In the genomic region with DNA sequence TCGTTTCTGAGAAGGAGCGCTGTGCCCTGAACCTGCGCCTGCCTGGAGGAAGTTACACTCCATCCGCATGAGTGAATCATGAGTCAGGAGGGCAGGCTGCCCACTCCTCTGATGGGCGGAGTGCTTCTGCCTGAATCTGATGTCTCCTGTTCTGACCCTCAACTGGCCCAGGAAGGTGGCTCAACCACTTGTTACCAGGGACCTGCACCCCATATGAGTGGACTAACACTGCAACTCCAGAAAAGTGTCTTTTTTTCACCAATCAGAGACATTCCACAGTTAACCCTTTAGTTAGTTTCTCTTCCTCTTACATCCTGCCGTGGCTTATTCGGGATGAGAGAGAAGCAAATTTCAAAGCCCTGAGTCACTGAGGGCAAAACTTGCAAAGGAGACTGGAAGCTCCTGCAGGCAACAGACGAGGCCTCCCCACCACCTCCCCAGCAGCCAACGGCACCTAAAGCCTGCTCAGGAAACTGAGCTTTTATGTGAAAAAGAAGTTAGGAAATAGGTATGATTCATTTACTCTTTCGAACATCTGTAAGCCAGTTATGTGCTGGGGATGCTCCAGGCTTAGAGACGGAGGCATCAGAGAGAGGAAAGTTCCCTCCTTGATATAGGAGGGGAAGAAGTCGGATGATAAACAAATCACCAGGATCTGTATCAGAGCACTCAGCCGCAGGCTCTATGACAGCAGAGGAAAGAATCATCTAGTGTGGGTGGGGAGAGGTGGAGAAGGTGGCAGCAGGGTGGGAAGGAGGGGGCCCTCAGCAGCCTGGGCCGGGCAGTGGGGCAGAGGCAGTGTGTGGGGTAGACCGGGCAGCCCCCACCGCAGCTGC, we compare ENCODE assay signal across 8 cellular contexts. TPM values are rescaled to one million over a fixed set of nuclear protein-coding genes. Genes with fewer than 3 reads are reported as not detected.
DNase-seq lines count a peak whose midpoint lies in the region; ATAC-seq and TF ChIP-seq lines count a peak whose summit lies in the region.

No MANE protein-coding gene starts in this region.

- H3K27me3 ChIP-seq in IMR-90 (ENCODE audit: control insufficient read depth, insufficient read depth, low read length), result no peaks in the 10 kb centered on the region
- H3K27me3 ChIP-seq in esophagus (ENCODE audit: control insufficient read depth in 1 of 2, insufficient read depth in 2 of 2, low read length in 2 of 2), result no peaks in the 10 kb centered on the region
- no peaks in the 10 kb centered on the region for H3K27me3 ChIP-seq in neural progenitor cell

- H3K27ac Mint-ChIP-seq in activated CD4-positive, alpha-beta T cell treated with anti-CD3 and anti-CD28 coated beads, Interleukin-2, amount 10 ng/mL, durations not matched to agents 24 days and 14 days, result peak overlapping the region; percentile 97
- peak overlapping the region; percentile 74 for H3K27ac Mint-ChIP-seq in neural progenitor cell

- 0% methylated on average over 3 of the region's 16 CpGs; no CpG with 5 or more reads in 1 of the 2 experiments for WGBS in IMR-90 (ENCODE audit: extremely low coverage in 2 of 2, insufficient read length in 1 of 2), 2 experiments
- 17 to 32% methylated on average over 16 of the region's 16 CpGs for WGBS in esophagus, 2 donors

- dilution Hi-C loops in IMR-90 (cut with HindIII; ENCODE audit: low sequenced_read_pairs, unreplicated experiment), result no loop called here

- peak overlapping the region; percentile 3; the same call in 1 of the 2 replicates for H3K4me3 ChIP-seq in IMR-90 (ENCODE audit: insufficient read depth, low read depth, low read length)
- H3K4me3 ChIP-seq in esophagus (ENCODE audit: low read depth in 1 of 2, low read length in 2 of 2), result no peak overlapping the region
- no peak overlapping the region for H3K4me3 ChIP-seq in neural progenitor cell

- peak overlapping the region; percentile 99 for H3K4ac ChIP-seq in IMR-90 (ENCODE audit: low read depth, low read length)

- intact Hi-C loops in IMR-90 (cut with micrococcal nuclease), result loop anchor here (2.0 to 10.0 kb wide), 5 partner anchors 15 to 267 kb away; no protein-coding TSS in a partner anchor
- intact Hi-C loops in activated CD4-positive, alpha-beta T cell treated with anti-CD3 and anti-CD28 coated beads, Interleukin-2, amount 10 ng/mL, durations not matched to agents 24 days and 14 days (cut with micrococcal nuclease), result loop anchor here (1.0 kb wide), 5 partner anchors 23 to 108 kb away; no protein-coding TSS in a partner anchor

- H3K9me1 ChIP-seq in IMR-90 (ENCODE audit: insufficient read depth, low read length), result peaks cover 24% of the 10 kb centered on the region

- H4K8ac ChIP-seq in IMR-90 (ENCODE audit: low read depth in 2 of 2, low read length in 2 of 2), result peak overlapping the region; percentile 88 to 98

- POLR2A ChIA-PET in IMR-90 (lab: Charles Lee; ENCODE audit: unreplicated experiment), result interaction anchor here (1.0 to 1.4 kb wide), 3 partner anchors 23 to 110 kb away, joined by 3 to 4 read pairs (median 3); no protein-coding TSS in a partner anchor

- H2BK5ac ChIP-seq in IMR-90 (ENCODE audit: low read depth, low read length, poor library complexity, severe bottlenecking), result peak overlapping the region; percentile 100

- peak overlapping the region; percentile 96 for H3K23ac ChIP-seq in IMR-90 (ENCODE audit: low read depth, low read length)

- DNase-seq in EL (peak; percentile 99), IMR-90 (peak; percentile 97), neural progenitor cell (ENCODE audit: low spot score) (no peak), ureter (ENCODE audit: low spot score) (peak; percentile 82), DMS79 (lab: John Stamatoyannopoulos, UW) (no peak)
- DNase-seq in activated CD4-positive, alpha-beta T cell treated with anti-CD3 and anti-CD28 coated beads, Interleukin-2, amount 10 ng/mL, durations not matched to agents 24 days and 14 days, result peak; percentile 82

- H3K14ac ChIP-seq in IMR-90 (replicated peaks; ENCODE audit: low read depth, low read length), result peak overlapping the region; percentile 98

- peak overlapping the region; percentile 98 for H3K56ac ChIP-seq in IMR-90 (ENCODE audit: extremely low read depth, insufficient read depth, low read length)

- H3K79me1 ChIP-seq in IMR-90 (ENCODE audit: low read depth in 1 of 2, low read length in 2 of 2), result peaks cover 0 to 27% of the 10 kb centered on the region in 2 experiments; a peak in 2 of 4 replicates

- ATAC-seq in GM21717 (IDR thresholded peaks at IDR 0.05; ENCODE audit: unreplicated experiment), result peak; percentile 48
- peak; percentile 67 for ATAC-seq in IMR-90 (ENCODE audit: low read depth)

- H2AFZ ChIP-seq in IMR-90 (replicated peaks; ENCODE audit: low read length, poor library complexity), result peak overlapping the region; percentile 85
- no peak overlapping the region for H2AFZ ChIP-seq in neural progenitor cell (replicated peaks)

- peak overlapping the region; percentile 90 for H2AK9ac ChIP-seq in IMR-90 (replicated peaks; ENCODE audit: low read depth, low read length, poor library complexity)

- in situ Hi-C loops in IMR-90 (cut with MboI; ENCODE audit: low sequenced_read_pairs), result loop anchor here (25.0 kb wide), 1 partner anchor 639 kb away; no protein-coding TSS in a partner anchor

- peak overlapping the region; percentile 99 for H2BK120ac ChIP-seq in IMR-90 (ENCODE audit: low read depth, low read length)

- H3K4me1 Mint-ChIP-seq in activated CD4-positive, alpha-beta T cell treated with anti-CD3 and anti-CD28 coated beads, Interleukin-2, amount 10 ng/mL, durations not matched to agents 24 days and 14 days, result peaks cover 88% of the 10 kb centered on the region
- H3K4me1 Mint-ChIP-seq in neural progenitor cell, result peaks cover 48% of the 10 kb centered on the region

- no peaks in the 10 kb centered on the region for H3K27me3 Mint-ChIP-seq in activated CD4-positive, alpha-beta T cell treated with anti-CD3 and anti-CD28 coated beads, Interleukin-2, amount 10 ng/mL, durations not matched to agents 24 days and 14 days
- H3K27me3 Mint-ChIP-seq in neural progenitor cell (ENCODE audit: insufficient read depth, low read depth), result peaks cover 9% of the 10 kb centered on the region

- peak overlapping the region; percentile 99 for H4K91ac ChIP-seq in IMR-90 (ENCODE audit: insufficient read depth, low read depth, low read length)

- H3K9ac ChIP-seq in IMR-90 (ENCODE audit: low read depth, low read length) (peak overlapping the region; percentile 86), neural progenitor cell (no peak overlapping the region)

- peak; percentile 25; the same call in 1 of the 2 replicates for TF ChIP-seq RAD21 in IMR-90 (IDR thresholded peaks at IDR 0.05; ENCODE audit: low read length)

- peak overlapping the region; percentile 83 for H3K4me3 Mint-ChIP-seq in activated CD4-positive, alpha-beta T cell treated with anti-CD3 and anti-CD28 coated beads, Interleukin-2, amount 10 ng/mL, durations not matched to agents 24 days and 14 days
- no peak overlapping the region for H3K4me3 Mint-ChIP-seq in neural progenitor cell

- H3K4me2 ChIP-seq in IMR-90 (ENCODE audit: low read depth, low read length) (peak overlapping the region; percentile 72), neural progenitor cell (no peak overlapping the region)

- H2BK20ac ChIP-seq in IMR-90 (ENCODE audit: low read depth, low read length), result peak overlapping the region; percentile 99

- H3K36me3 Mint-ChIP-seq in activated CD4-positive, alpha-beta T cell treated with anti-CD3 and anti-CD28 coated beads, Interleukin-2, amount 10 ng/mL, durations not matched to agents 24 days and 14 days (ENCODE audit: low read depth), result peaks cover 66% of the 10 kb centered on the region
- no peaks in the 10 kb centered on the region for H3K36me3 Mint-ChIP-seq in neural progenitor cell

- TF ChIP-seq CTCF in IMR-90 (conservative IDR thresholded peaks at IDR 0.05; ENCODE audit: low read depth, low read length) (no peak), neural progenitor cell (IDR thresholded peaks at IDR 0.05) (no peak)

- H3K36me3 ChIP-seq in IMR-90 (ENCODE audit: control insufficient read depth, insufficient read depth, low read length) (no peaks in the 10 kb centered on the region), esophagus (ENCODE audit: control insufficient read depth in 2 of 2, insufficient read depth in 2 of 2, low read length in 1 of 2) (peaks cover 3 to 17% of the 10 kb centered on the region in 2 donors), neural progenitor cell (no peaks in the 10 kb centered on the region)

- no peaks in the 10 kb centered on the region for H3K9me3 ChIP-seq in IMR-90 (ENCODE audit: control insufficient read depth, insufficient read depth, low read length)
- H3K9me3 ChIP-seq in esophagus (ENCODE audit: control insufficient read depth in 2 of 2, insufficient read depth in 1 of 2, low read depth in 1 of 2, low read length in 1 of 2), result no peaks in the 10 kb centered on the region
- no peaks in the 10 kb centered on the region for H3K9me3 ChIP-seq in neural progenitor cell (ENCODE audit: low read depth)

- H3K27ac ChIP-seq in IMR-90 (ENCODE audit: insufficient read depth, low read length) (peak overlapping the region; percentile 81), esophagus (ENCODE audit: low read depth in 2 of 2, low read length in 1 of 2) (peak overlapping the region; percentile 93 to 95), neural progenitor cell (no peak overlapping the region)

- H4K20me1 ChIP-seq in IMR-90 (ENCODE audit: insufficient read depth, low read length) (no peaks in the 10 kb centered on the region), neural progenitor cell (ENCODE audit: low read depth) (no peaks in the 10 kb centered on the region)

- no peaks in the 10 kb centered on the region for H3F3A ChIP-seq in neural progenitor cell (ENCODE audit: low read depth)

- no TSS peak for BruUV-seq in IMR-90 (replicated peaks; lab: Mats Ljungman, UMichigan)

- H3K9me3 Mint-ChIP-seq in activated CD4-positive, alpha-beta T cell treated with anti-CD3 and anti-CD28 coated beads, Interleukin-2, amount 10 ng/mL, durations not matched to agents 24 days and 14 days, result peaks cover 5% of the 10 kb centered on the region
- H3K9me3 Mint-ChIP-seq in neural progenitor cell, result no peaks in the 10 kb centered on the region

- TF ChIP-seq POLR2A in IMR-90 (IDR thresholded peaks at IDR 0.05; ENCODE audit: low read depth, low read length), result peak; percentile 41; the same call in 1 of the 2 replicates

- peak overlapping the region; percentile 98 for H4K5ac ChIP-seq in IMR-90 (ENCODE audit: low read depth, low read length)

- no peaks in the 10 kb centered on the region for H3K79me2 ChIP-seq in neural progenitor cell (ENCODE audit: low read depth)

- CTCF ChIA-PET in IMR-90 (lab: Yijun Ruan, JAX), result interaction anchor here (0.8 to 1.3 kb wide), 3 partner anchors 28 to 111 kb away, joined by 3 to 5 read pairs (median 5); no protein-coding TSS in a partner anchor

- H2BK15ac ChIP-seq in IMR-90 (ENCODE audit: low read depth, low read length), result peak overlapping the region; percentile 96; the same call in 2 of the 3 replicates

- H2AK5ac ChIP-seq in IMR-90 (ENCODE audit: low read depth, low read length), result peak overlapping the region; percentile 99

- peak overlapping the region; percentile 98 for H3K18ac ChIP-seq in IMR-90 (ENCODE audit: low read depth, low read length)

- H3K4me1 ChIP-seq in IMR-90 (ENCODE audit: control insufficient read depth, insufficient read depth, low read length) (peaks cover 42% of the 10 kb centered on the region), esophagus (ENCODE audit: control insufficient read depth in 2 of 2, insufficient read depth in 2 of 2, low read length in 1 of 2) (peaks cover 0 to 27% of the 10 kb centered on the region in 2 donors), neural progenitor cell (peaks cover 9% of the 10 kb centered on the region)

RNA-seq across cellular contexts. Expression of a gene that starts 31.0 kb away (rescaled TPM):
- total RNA-seq in IMR-90 (2012; rRNA removed) (0.90 and 1.4 TPM in 2 replicates), neural progenitor cell (ENCODE audit: low replicate concordance) (0.64 and 2.1 TPM in 2 replicates), ureter (78.7 TPM)
- polyA plus RNA-seq in IMR-90 (2012; rRNA removed) (0.72 and 0.75 TPM in 2 replicates), esophagus (10 to 100 TPM in 1 of 2 donors, 1 to 10 TPM in 1; 9.7 to 10.8 TPM)
- polyA plus RNA-seq in IMR-90 (2012; cell fraction: cytosol; rRNA removed), result 0.52 and 0.82 TPM in 2 replicates
- 1.2 and 2.2 TPM in 2 replicates for polyA plus RNA-seq in IMR-90 (2012; cell fraction: nucleus; rRNA removed; ENCODE audit: low replicate concordance)
- total RNA-seq in activated CD4-positive, alpha-beta T cell treated with anti-CD3 and anti-CD28 coated beads, Interleukin-2, amount 10 ng/mL, durations not matched to agents 24 days and 14 days, result 60.2 and 63.1 TPM in 2 replicates

Comparison
In these comparisons a context has a peak if more than half of its experiments do, and no peak if none do; other contexts are left out.
1. DNase-seq: peak in EL (single experiment), IMR-90 (single experiment), activated CD4-positive, alpha-beta T cell treated with anti-CD3 and anti-CD28 coated beads, Interleukin-2, amount 10 ng/mL, durations not matched to agents 24 days and 14 days (single experiment) and ureter (single experiment); none in neural progenitor cell (single experiment) and DMS79 (single experiment).
2. RNA of a gene that starts 31.0 kb away (total RNA-seq): 78.7 TPM in ureter (single experiment) and 60.2 to 63.1 TPM in activated CD4-positive, alpha-beta T cell treated with anti-CD3 and anti-CD28 coated beads, Interleukin-2, amount 10 ng/mL, durations not matched to agents 24 days and 14 days; 0.90 to 1.4 TPM in IMR-90 and 0.64 to 2.1 TPM in neural progenitor cell; every median in the first group is over 10 times any median in the second.